8 cellular contexts compared by ENCODE assay signal in the genomic region with DNA sequence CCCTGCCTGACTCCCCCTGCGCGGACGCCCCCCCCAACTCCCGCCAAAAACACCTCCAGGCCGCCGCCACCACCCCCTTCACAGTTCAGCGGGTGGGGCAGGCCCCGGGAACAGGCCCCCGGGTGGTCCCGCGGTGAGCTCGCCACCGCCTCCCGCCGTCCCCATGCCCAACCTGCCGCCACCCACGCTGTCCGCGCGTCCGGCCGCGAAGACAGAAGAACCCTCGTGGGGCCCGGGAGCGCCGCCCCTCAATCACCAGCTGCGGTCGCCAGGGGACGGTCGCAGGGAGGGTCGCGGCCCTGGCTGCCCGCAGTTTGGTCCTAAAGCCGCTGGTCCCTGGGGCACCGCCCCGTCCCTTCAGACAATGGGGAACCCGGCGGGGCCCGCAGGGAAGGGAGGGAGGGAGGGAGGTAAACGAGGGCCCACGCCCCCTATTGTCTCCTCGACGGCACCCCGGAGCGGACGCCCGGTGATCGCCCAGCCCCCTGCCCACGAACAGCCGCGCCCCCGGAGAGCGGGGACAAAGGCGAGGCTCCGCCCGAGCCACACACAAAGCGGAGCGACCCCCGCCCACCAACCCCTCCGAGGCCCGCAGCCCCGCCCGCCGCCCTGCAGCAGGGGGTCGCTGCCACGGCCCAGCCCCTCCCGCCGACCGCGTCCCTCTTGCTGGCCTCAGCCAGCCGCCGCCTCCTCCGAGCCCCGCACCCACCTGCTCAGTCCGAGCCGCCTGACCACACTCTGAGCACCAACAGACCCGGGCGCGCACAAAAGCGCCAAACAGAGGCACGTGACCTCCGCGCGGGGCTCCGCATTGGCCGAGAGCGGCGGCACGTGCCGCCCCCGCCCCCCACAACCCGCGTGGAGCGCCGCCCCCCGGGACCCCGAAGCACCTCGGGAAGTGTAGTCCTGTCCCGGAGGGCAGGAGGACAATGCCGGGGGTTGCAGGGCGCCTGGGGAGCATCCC. TPM values are rescaled to one million over a fixed set of nuclear protein-coding genes. Genes with fewer than 3 reads are reported as not detected.
DNase-seq lines count a peak whose midpoint lies in the region; ATAC-seq and TF ChIP-seq lines count a peak whose summit lies in the region.

A gene (minus strand): TSS at position 740 of the 964 bp plus-strand sequence. CDS start 1,743 bp downstream, outside the sequence.

- peak within 1 kb of the TSS; percentile 48 for H3K27ac ChIP-seq in IMR-90 (ENCODE audit: insufficient read depth, low read length)
- H3K27ac ChIP-seq in PC-3 (ENCODE audit: low read length) = peak within 1 kb of the TSS; percentile 21
- peak within 1 kb of the TSS; percentile 44 for H3K27ac ChIP-seq in muscle layer of colon (ENCODE audit: low read depth, low read length)

- peak within 1 kb of the TSS; percentile 62 for H2BK5ac ChIP-seq in IMR-90 (ENCODE audit: low read depth, low read length, poor library complexity, severe bottlenecking)

- H3K14ac ChIP-seq in IMR-90 (replicated peaks; ENCODE audit: low read depth, low read length) = peak within 1 kb of the TSS; percentile 84

- no peaks in the 10 kb centered on the region for H3F3A ChIP-seq in PC-3 (ENCODE audit: low read length, unreplicated experiment)

- no peaks in the 10 kb centered on the region for H3K27me3 Mint-ChIP-seq in activated T-cell treated with anti-CD3 and anti-CD28 coated beads, Interleukin-2, amount 50 U/mL, for 24 hours

- H3K27ac Mint-ChIP-seq in activated T-cell treated with anti-CD3 and anti-CD28 coated beads, Interleukin-2, amount 50 U/mL, for 24 hours = peak within 1 kb of the TSS; percentile 94

- peaks cover 32% of the 10 kb centered on the region for H3K79me2 ChIP-seq in PC-3 (ENCODE audit: low read length)

- H2AK5ac ChIP-seq in IMR-90 (ENCODE audit: low read depth, low read length) = peak within 1 kb of the TSS; percentile 77

- H3K4me3 Mint-ChIP-seq in activated T-cell treated with anti-CD3 and anti-CD28 coated beads, Interleukin-2, amount 50 U/mL, for 24 hours = peak within 1 kb of the TSS; percentile 90

- H3K4ac ChIP-seq in IMR-90 (ENCODE audit: low read depth, low read length) = peak within 1 kb of the TSS; percentile 88

- TF ChIP-seq RAD21 in IMR-90 (IDR thresholded peaks at IDR 0.05; ENCODE audit: low read length) = no peak

- peak within 1 kb of the TSS; percentile 98 for H3K4me2 ChIP-seq in IMR-90 (ENCODE audit: low read depth, low read length)
- H3K4me2 ChIP-seq in PC-3 (ENCODE audit: low read length) = peak within 1 kb of the TSS; percentile 92

- H3K9me3 Mint-ChIP-seq in activated T-cell treated with anti-CD3 and anti-CD28 coated beads, Interleukin-2, amount 50 U/mL, for 24 hours = no peaks in the 10 kb centered on the region

- peak within 1 kb of the TSS; percentile 79 for H4K5ac ChIP-seq in IMR-90 (ENCODE audit: low read depth, low read length)

- H2BK120ac ChIP-seq in IMR-90 (ENCODE audit: low read depth, low read length) = peak within 1 kb of the TSS; percentile 82

- peaks cover 9% of the 10 kb centered on the region for H3K36me3 ChIP-seq in IMR-90 (ENCODE audit: control insufficient read depth, insufficient read depth, low read length)
- H3K36me3 ChIP-seq in PC-3 (ENCODE audit: low read depth, low read length) = peaks cover 25% of the 10 kb centered on the region
- H3K36me3 ChIP-seq in muscle layer of colon (ENCODE audit: insufficient read depth, low read length) = peaks cover 6% of the 10 kb centered on the region

- peak within 1 kb of the TSS; percentile 96 for H2AK9ac ChIP-seq in IMR-90 (replicated peaks; ENCODE audit: low read depth, low read length, poor library complexity)

- BruUV-seq in IMR-90 (replicated peaks; lab: Mats Ljungman, UMichigan) (no TSS peak), PC-3 (replicated peaks; lab: Mats Ljungman, UMichigan) (no TSS peak)

- 0% methylated on average over 53 of the region's 102 CpGs; no CpG with 5 or more reads in 1 of the 2 experiments for WGBS in IMR-90 (ENCODE audit: extremely low coverage in 2 of 2, insufficient read length in 1 of 2), 2 experiments

- TF ChIP-seq POLR2A in IMR-90 (IDR thresholded peaks at IDR 0.05; ENCODE audit: low read depth, low read length) = peak; percentile 95
- peak; percentile 68 for TF ChIP-seq POLR2A in erythroblast (IDR thresholded peaks at IDR 0.05; ENCODE audit: low read length)

- peak within 1 kb of the TSS; percentile 98 for H2AFZ ChIP-seq in IMR-90 (replicated peaks; ENCODE audit: low read length, poor library complexity)
- H2AFZ ChIP-seq in PC-3 (ENCODE audit: low read length) = peak within 1 kb of the TSS; percentile 90

- H3K18ac ChIP-seq in IMR-90 (ENCODE audit: low read depth, low read length) = peak within 1 kb of the TSS; percentile 58

- H3K79me1 ChIP-seq in IMR-90 (ENCODE audit: low read depth in 1 of 2, low read length in 2 of 2) = peaks cover 11 to 19% of the 10 kb centered on the region in 2 experiments

- H3K4me1 ChIP-seq in IMR-90 (ENCODE audit: control insufficient read depth, insufficient read depth, low read length) = peaks cover 5% of the 10 kb centered on the region
- H3K4me1 ChIP-seq in PC-3 (ENCODE audit: insufficient read depth, low read length) = peaks cover 21% of the 10 kb centered on the region
- peaks cover 16% of the 10 kb centered on the region for H3K4me1 ChIP-seq in muscle layer of colon (ENCODE audit: insufficient read depth, low read length)

- DNase-seq in DMS 273 treated with DMSO at 0.1 percent for 48 hours (lab: John Stamatoyannopoulos, UW) (peak; percentile 86), IMR-90 (peak; percentile 89), PC-3 (peak; percentile 86), erythroblast (lab: John Stamatoyannopoulos, UW) (peak; percentile 95)
- peak; percentile 93 for DNase-seq in activated T-cell treated with anti-CD3 and anti-CD28 coated beads, Interleukin-2, amount 50 U/mL, for 24 hours
- peak; percentile 78 for DNase-seq in stimulated activated CD8-positive, alpha-beta memory T cell treated with anti-CD3 and anti-CD28 coated beads, Interleukin-7, amount 100 ng/mL, for 24 hours (ENCODE audit: low read depth)

- POLR2A ChIA-PET in IMR-90 (lab: Charles Lee; ENCODE audit: unreplicated experiment) (no interaction called here), PC-3 (lab: Charles Lee; ENCODE audit: unreplicated experiment) (interaction anchor here (0.6 kb wide), 1 partner anchor 351 kb away, joined by 5 read pairs; no protein-coding TSS in a partner anchor)

- H4K91ac ChIP-seq in IMR-90 (ENCODE audit: insufficient read depth, low read depth, low read length) = peak within 1 kb of the TSS; percentile 66

- in situ Hi-C loops in IMR-90 (cut with MboI; ENCODE audit: low sequenced_read_pairs) = no loop called here

- peak within 1 kb of the TSS; percentile 62; the same call in 1 of the 2 replicates for H2BK20ac ChIP-seq in IMR-90 (ENCODE audit: low read depth, low read length)

- H3K27me3 ChIP-seq in IMR-90 (ENCODE audit: control insufficient read depth, insufficient read depth, low read length) = no peaks in the 10 kb centered on the region
- no peaks in the 10 kb centered on the region for H3K27me3 ChIP-seq in PC-3 (ENCODE audit: low read length)
- no peaks in the 10 kb centered on the region for H3K27me3 ChIP-seq in muscle layer of colon (ENCODE audit: control insufficient read depth in 1 of 2, insufficient read depth in 2 of 2, low read length in 2 of 2)

- peak; percentile 69 for ATAC-seq in GM21447 (IDR thresholded peaks at IDR 0.05; ENCODE audit: unreplicated experiment)
- ATAC-seq in IMR-90 (ENCODE audit: low read depth) = peak; percentile 81
- peak; percentile 78 for ATAC-seq in PC-3

- H3K9me3 ChIP-seq in IMR-90 (ENCODE audit: control insufficient read depth, insufficient read depth, low read length) = no peaks in the 10 kb centered on the region
- H3K9me3 ChIP-seq in PC-3 (ENCODE audit: low read length) = no peaks in the 10 kb centered on the region
- H3K9me3 ChIP-seq in muscle layer of colon (ENCODE audit: low read length) = no peaks in the 10 kb centered on the region

- H3K56ac ChIP-seq in IMR-90 (ENCODE audit: extremely low read depth, insufficient read depth, low read length) = peak within 1 kb of the TSS; percentile 65

- TF ChIP-seq CTCF in IMR-90 (conservative IDR thresholded peaks at IDR 0.05; ENCODE audit: low read depth, low read length) (no peak), PC-3 (conservative IDR thresholded peaks at IDR 0.05; ENCODE audit: low read depth, low read length) (no peak)

- dilution Hi-C loops in IMR-90 (cut with HindIII; ENCODE audit: low sequenced_read_pairs, unreplicated experiment) = no loop called here

- peaks cover 13% of the 10 kb centered on the region for H3K9me1 ChIP-seq in IMR-90 (ENCODE audit: insufficient read depth, low read length)

- no peaks in the 10 kb centered on the region for H3K9me2 ChIP-seq in PC-3 (replicated peaks; ENCODE audit: low read length)

- peaks cover 25% of the 10 kb centered on the region for H3K4me1 Mint-ChIP-seq in activated T-cell treated with anti-CD3 and anti-CD28 coated beads, Interleukin-2, amount 50 U/mL, for 24 hours (ENCODE audit: low read depth)

- peak within 1 kb of the TSS; percentile 62 to 95 for H4K8ac ChIP-seq in IMR-90 (ENCODE audit: low read depth in 2 of 2, low read length in 2 of 2)

- H3K9ac ChIP-seq in IMR-90 (ENCODE audit: low read depth, low read length) = peak within 1 kb of the TSS; percentile 80
- peak within 1 kb of the TSS; percentile 71 for H3K9ac ChIP-seq in PC-3 (ENCODE audit: low read length)
- H3K9ac ChIP-seq in muscle layer of colon (ENCODE audit: low read length) = peak within 1 kb of the TSS; percentile 66

- intact Hi-C loops in IMR-90 (cut with micrococcal nuclease) = loop anchor here (1.0 kb wide), 1 partner anchor 92 kb away; a partner anchor contains a TSS
- intact Hi-C loops in PC-3 (cut with micrococcal nuclease) = loop anchor here (2.0 kb wide), 1 partner anchor 93 kb away; a partner anchor contains a TSS

- CTCF ChIA-PET in IMR-90 (lab: Yijun Ruan, JAX) = interaction anchor here (2.7 kb wide), 1 partner anchor 10 kb away, joined by 22 read pairs; no protein-coding TSS in a partner anchor
- CTCF ChIA-PET in PC-3 (lab: Charles Lee) = interaction anchor here (2.0 kb wide), 1 partner anchor 11 kb away, joined by 8 read pairs; no protein-coding TSS in a partner anchor

- peaks cover 42% of the 10 kb centered on the region for H3K36me3 Mint-ChIP-seq in activated T-cell treated with anti-CD3 and anti-CD28 coated beads, Interleukin-2, amount 50 U/mL, for 24 hours (ENCODE audit: low read depth)

- peak within 1 kb of the TSS; percentile 27; the same call in 1 of the 2 replicates for H3K23ac ChIP-seq in IMR-90 (ENCODE audit: low read depth, low read length)

- peak within 1 kb of the TSS; percentile 6; the same call in 1 of the 3 replicates for H2BK15ac ChIP-seq in IMR-90 (ENCODE audit: low read depth, low read length)

- H3K4me3 ChIP-seq in IMR-90 (ENCODE audit: insufficient read depth, low read depth, low read length) (peak within 1 kb of the TSS; percentile 71), PC-3 (ENCODE audit: low read length) (peak within 1 kb of the TSS; percentile 78), muscle layer of colon (ENCODE audit: low read depth in 1 of 2, low read length in 2 of 2) (peak within 1 kb of the TSS; percentile 87 to 90)

- H4K20me1 ChIP-seq in IMR-90 (ENCODE audit: insufficient read depth, low read length) (peaks cover 10% of the 10 kb centered on the region; the same call in 1 of the 2 replicates), PC-3 (ENCODE audit: low read length) (peaks cover 14% of the 10 kb centered on the region; the same call in 1 of the 2 replicates)

RNA-seq across cellular contexts. Expression of the gene that starts here (rescaled TPM):
- total RNA-seq in IMR-90 (2012; rRNA removed) (93.0 and 194 TPM in 2 replicates), PC-3 (2014; rRNA removed) (177 and 206 TPM in 2 replicates)
- polyA plus RNA-seq in IMR-90 (2012; rRNA removed) = 179 and 273 TPM in 2 replicates
- polyA plus RNA-seq in IMR-90 (2012; cell fraction: cytosol; rRNA removed) = 28.5 and 67.8 TPM in 2 replicates
- polyA plus RNA-seq in IMR-90 (2012; cell fraction: nucleus; rRNA removed; ENCODE audit: low replicate concordance) = 11.0 and 55.5 TPM in 2 replicates

Comparison
In these comparisons a context has a peak if more than half of its experiments do, and no peak if none do; other contexts are left out.
1. Peak in every context shown above with its lines: DNase-seq, ATAC-seq, H3K4me3 ChIP-seq and H3K27ac ChIP-seq.